Comparison of ENCODE assay signal across 16 cellular contexts in genomic region chr3:11001020-11001657, GRCh38. TPM values are rescaled to one million over a fixed set of nuclear protein-coding genes. Genes with fewer than 3 reads are reported as not detected.
DNase-seq lines count a peak whose midpoint lies in the region; FAIRE-seq and TF ChIP-seq lines count a peak whose summit lies in the region.
"Had no signal": no experiment of that assay in that cellular context is flagged by ENCODE, and none has a peak within 500 bp of the region (broad histone marks: within the 10 kb centered on the region; RNA-seq: fewer than 3 reads in every experiment).

No MANE protein-coding gene starts in this region.

- H3K9me3 Mint-ChIP-seq in neural progenitor cell (no peaks in the 10 kb centered on the region), CD14-positive monocyte (no peaks in the 10 kb centered on the region)
- H3K9me3 Mint-ChIP-seq: stimulated activated memory B cell treated with anti-CD40 and anti-IgM and Interleukin-4, amounts not matched to agents 10 μg/mL and 1 μg/mL and 100 μg/mL, for 72 hours had no signal

- no peaks in the 10 kb centered on the region for H3K9me2 ChIP-seq in GM23248 (ENCODE audit: insufficient read depth)
- no peaks in the 10 kb centered on the region for H3K9me2 ChIP-seq in OCI-LY7 (ENCODE audit: insufficient read depth, low read length)
- no peaks in the 10 kb centered on the region for H3K9me2 ChIP-seq in Karpas-422 (replicated peaks; ENCODE audit: insufficient read depth, low read length)

- H3K9ac ChIP-seq in GM23248 (no peak overlapping the region), neural progenitor cell (no peak overlapping the region), Karpas-422 (ENCODE audit: low read length) (no peak overlapping the region)
- H3K9ac ChIP-seq: BLaER1 treated with 17β-estradiol and CSF1 and Interleukin-3, amounts not matched to agents 10 nM and 100 nM had no signal

- intact Hi-C loops in CD14-positive monocyte (cut with micrococcal nuclease), result no loop called here
- intact Hi-C loops in OCI-LY7 (cut with micrococcal nuclease; ENCODE audit: unreplicated experiment), result no loop called here

- H3K9me3 ChIP-seq in GM23248 (ENCODE audit: low read depth) (no peaks in the 10 kb centered on the region), neural progenitor cell (ENCODE audit: low read depth) (no peaks in the 10 kb centered on the region), OCI-LY7 (ENCODE audit: low read length) (no peaks in the 10 kb centered on the region), Karpas-422 (ENCODE audit: low read length) (no peaks in the 10 kb centered on the region)
- H3K9me3 ChIP-seq: BLaER1 treated with 17β-estradiol and CSF1 and Interleukin-3, amounts not matched to agents 10 nM and 100 nM had no signal

- H3F3A ChIP-seq in GM23248 (ENCODE audit: insufficient read depth) (no peaks in the 10 kb centered on the region), neural progenitor cell (ENCODE audit: low read depth) (no peaks in the 10 kb centered on the region)

- in situ Hi-C loops in GM23248 (cut with MboI), result no loop called here

- H3K4me1 ChIP-seq in GM23248 (ENCODE audit: insufficient read depth) (no peaks in the 10 kb centered on the region), neural progenitor cell (no peaks in the 10 kb centered on the region), OCI-LY7 (ENCODE audit: insufficient read depth, low read length, poor library complexity, severe bottlenecking) (no peaks in the 10 kb centered on the region), Karpas-422 (ENCODE audit: low read length) (peaks cover 10% of the 10 kb centered on the region)

- H3K27me3 ChIP-seq in GM23248 (replicated peaks; ENCODE audit: insufficient read depth), result peaks cover 28% of the 10 kb centered on the region
- peaks cover 29% of the 10 kb centered on the region for H3K27me3 ChIP-seq in neural progenitor cell
- no peaks in the 10 kb centered on the region for H3K27me3 ChIP-seq in Karpas-422 (ENCODE audit: low read length)
- H3K27me3 ChIP-seq: BLaER1 treated with 17β-estradiol and CSF1 and Interleukin-3, amounts not matched to agents 10 nM and 100 nM had no signal

- WGBS in GM23248 (ENCODE audit: low coverage in 1 of 2, low lambda C conversion rate in 2 of 2, missing lambda C conversion rate in 2 of 2), 2 experiments, result 30 to 37% methylated on average over 11 of the region's 11 CpGs

- no peak overlapping the region for H3K4me3 ChIP-seq in GM23248
- no peak overlapping the region for H3K4me3 ChIP-seq in neural progenitor cell
- H3K4me3 ChIP-seq in OCI-LY7 (ENCODE audit: low read depth, low read length, poor library complexity, severe bottlenecking), result no peak overlapping the region
- H3K4me3 ChIP-seq in Karpas-422 (ENCODE audit: low read length), result no peak overlapping the region
- H3K4me3 ChIP-seq: BLaER1 treated with 17β-estradiol and CSF1 and Interleukin-3, amounts not matched to agents 10 nM and 100 nM had no signal

- no peaks in the 10 kb centered on the region for H4K20me1 ChIP-seq in GM23248 (ENCODE audit: insufficient read depth)
- H4K20me1 ChIP-seq in neural progenitor cell (ENCODE audit: low read depth), result no peaks in the 10 kb centered on the region
- no peaks in the 10 kb centered on the region for H4K20me1 ChIP-seq in OCI-LY7 (ENCODE audit: insufficient read depth, low read length)
- H4K20me1 ChIP-seq in Karpas-422 (ENCODE audit: insufficient read depth, low read depth, low read length), result no peaks in the 10 kb centered on the region
- H4K20me1 ChIP-seq: BLaER1 treated with 17β-estradiol and CSF1 and Interleukin-3, amounts not matched to agents 10 nM and 100 nM had no signal

- H3K36me3 Mint-ChIP-seq in neural progenitor cell (no peaks in the 10 kb centered on the region), CD14-positive monocyte (no peaks in the 10 kb centered on the region)
- H3K36me3 Mint-ChIP-seq: stimulated activated memory B cell treated with anti-CD40 and anti-IgM and Interleukin-4, amounts not matched to agents 10 μg/mL and 1 μg/mL and 100 μg/mL, for 72 hours had no signal

- H3K4me1 Mint-ChIP-seq in neural progenitor cell (peaks cover 45% of the 10 kb centered on the region), CD14-positive monocyte (no peaks in the 10 kb centered on the region)
- H3K4me1 Mint-ChIP-seq: stimulated activated memory B cell treated with anti-CD40 and anti-IgM and Interleukin-4, amounts not matched to agents 10 μg/mL and 1 μg/mL and 100 μg/mL, for 72 hours had no signal

- peak overlapping the region; percentile 25 for H3K4me3 Mint-ChIP-seq in neural progenitor cell
- no peak overlapping the region for H3K4me3 Mint-ChIP-seq in CD14-positive monocyte
- H3K4me3 Mint-ChIP-seq: stimulated activated memory B cell treated with anti-CD40 and anti-IgM and Interleukin-4, amounts not matched to agents 10 μg/mL and 1 μg/mL and 100 μg/mL, for 72 hours had no signal

- BruUV-seq in OCI-LY7 (replicated peaks; lab: Mats Ljungman, UMichigan), result no TSS peak

- H3K36me3 ChIP-seq in GM23248 (ENCODE audit: low read depth), result no peaks in the 10 kb centered on the region
- H3K36me3 ChIP-seq in neural progenitor cell, result no peaks in the 10 kb centered on the region
- H3K36me3 ChIP-seq in OCI-LY7 (ENCODE audit: insufficient read depth, low read length), result no peaks in the 10 kb centered on the region
- H3K36me3 ChIP-seq in Karpas-422 (ENCODE audit: insufficient read depth, low read length), result no peaks in the 10 kb centered on the region
- H3K36me3 ChIP-seq: BLaER1 treated with 17β-estradiol and CSF1 and Interleukin-3, amounts not matched to agents 10 nM and 100 nM had no signal

- H2AFZ ChIP-seq in GM23248, result no peak overlapping the region
- no peak overlapping the region for H2AFZ ChIP-seq in neural progenitor cell (replicated peaks)
- H2AFZ ChIP-seq in OCI-LY7 (ENCODE audit: low read length), result no peak overlapping the region
- no peak overlapping the region for H2AFZ ChIP-seq in Karpas-422 (ENCODE audit: low read length)

- POLR2A ChIA-PET in OCI-LY7 (lab: Charles Lee), result interaction anchor here (0.7 kb wide), 1 partner anchor 23 kb away, joined by 4 read pairs; no protein-coding TSS in a partner anchor

- H3K79me2 ChIP-seq in GM23248 (ENCODE audit: insufficient read depth) (no peaks in the 10 kb centered on the region), neural progenitor cell (ENCODE audit: low read depth) (no peaks in the 10 kb centered on the region), OCI-LY7 (ENCODE audit: insufficient read depth, low read depth, low read length) (no peaks in the 10 kb centered on the region), Karpas-422 (ENCODE audit: low read length) (no peaks in the 10 kb centered on the region)

- FAIRE-seq in RCC 7860 (lab: Jason Lieb, UNC), result no peak
- FAIRE-seq: GM12891 had no signal

- H3K27ac ChIP-seq in GM23248 (no peak overlapping the region), neural progenitor cell (no peak overlapping the region), OCI-LY7 (ENCODE audit: low read depth, low read length, poor library complexity, severe bottlenecking) (no peak overlapping the region), Karpas-422 (ENCODE audit: low read length) (no peak overlapping the region)
- H3K27ac ChIP-seq: BLaER1 treated with 17β-estradiol and CSF1 and Interleukin-3, amounts not matched to agents 10 nM and 100 nM had no signal

- H3K27me3 Mint-ChIP-seq in neural progenitor cell (ENCODE audit: insufficient read depth, low read depth) (peaks cover 17% of the 10 kb centered on the region), CD14-positive monocyte (ENCODE audit: low read depth in 3 of 3) (peaks cover 18 to 28% (median 21%) of the 10 kb centered on the region in 3 donors)

- H3K4me2 ChIP-seq in GM23248 (ENCODE audit: unreplicated experiment) (no peak overlapping the region), neural progenitor cell (no peak overlapping the region), OCI-LY7 (ENCODE audit: low read length) (no peak overlapping the region), Karpas-422 (ENCODE audit: low read depth, low read length, poor library complexity, severe bottlenecking) (no peak overlapping the region)
- H3K4me2 ChIP-seq: BLaER1 treated with 17β-estradiol and CSF1 and Interleukin-3, amounts not matched to agents 10 nM and 100 nM had no signal

- TF ChIP-seq CTCF in neural progenitor cell (IDR thresholded peaks at IDR 0.05) (no peak), CD14-positive monocyte (IDR thresholded peaks at IDR 0.05) (no peak), OCI-LY7 (conservative IDR thresholded peaks at IDR 0.05; ENCODE audit: low read length) (no peak)

- peak overlapping the region; percentile 17 for H3K27ac Mint-ChIP-seq in neural progenitor cell
- H3K27ac Mint-ChIP-seq in CD14-positive monocyte, result no peak overlapping the region
- H3K27ac Mint-ChIP-seq: stimulated activated memory B cell treated with anti-CD40 and anti-IgM and Interleukin-4, amounts not matched to agents 10 μg/mL and 1 μg/mL and 100 μg/mL, for 72 hours had no signal

- DNase-seq in GM23248, result peak; percentile 13
- DNase-seq in NCI-H69 (lab: John Stamatoyannopoulos, UW), result peak; percentile 9
- DNase-seq in globus pallidus (ENCODE audit: low spot score), result peak; percentile 80
- DNase-seq in neural progenitor cell (ENCODE audit: low spot score), result peak; percentile 55
- no peak for DNase-seq in CD14-positive monocyte (ENCODE audit: low spot score)
- DNase-seq in RCC 7860 (ENCODE audit: low spot score), result no peak
- no peak for DNase-seq in OCI-LY7 (ENCODE audit: low spot score)
- no peak for DNase-seq in Karpas-422
- DNase-seq: amniotic stem cell, NCI-H1436, SHP77 treated with DMSO at 0.1 percent for 48 hours, T-helper 9 cell had no signal

- CTCF ChIA-PET in OCI-LY7 (lab: Charles Lee; ENCODE audit: unreplicated experiment), result no interaction called here

RNA-seq across cellular contexts. Expression of gene SLC6A1, which starts 8.6 kb away (rescaled TPM):
- total RNA-seq in GM23248 (2014; rRNA removed; shearing (Covaris generic)), result not detected in 2 replicates
- polyA plus RNA-seq in GM23248 (2016; fragmentation: Nextera tagmentation; extraction: Ambion mirVana) (not detected in 2 replicates), CD14-positive monocyte (not detected)
- total RNA-seq in neural progenitor cell (ENCODE audit: low replicate concordance) (0.52 and 0.77 TPM in 2 replicates), OCI-LY7 (2022) (not detected in 2 replicates)
- not detected in 2 replicates for total RNA-seq in OCI-LY7 (2014; rRNA removed; shearing (Covaris generic))
- not detected in 2 replicates for total RNA-seq in Karpas-422 (2014; rRNA removed; shearing (Covaris generic); ENCODE audit: low replicate concordance)
- total RNA-seq: dermis microvascular lymphatic vessel endothelial cell had no signal

Comparison
In these comparisons a context has a peak if more than half of its experiments do, and no peak if none do; other contexts are left out.
1. DNase-seq: peak in GM23248 (single experiment), NCI-H69 (single experiment), globus pallidus (single experiment) and neural progenitor cell (single experiment); none in CD14-positive monocyte (single experiment), RCC 7860 (single experiment), OCI-LY7 (single experiment) and Karpas-422 (single experiment).